In the genomic region with DNA sequence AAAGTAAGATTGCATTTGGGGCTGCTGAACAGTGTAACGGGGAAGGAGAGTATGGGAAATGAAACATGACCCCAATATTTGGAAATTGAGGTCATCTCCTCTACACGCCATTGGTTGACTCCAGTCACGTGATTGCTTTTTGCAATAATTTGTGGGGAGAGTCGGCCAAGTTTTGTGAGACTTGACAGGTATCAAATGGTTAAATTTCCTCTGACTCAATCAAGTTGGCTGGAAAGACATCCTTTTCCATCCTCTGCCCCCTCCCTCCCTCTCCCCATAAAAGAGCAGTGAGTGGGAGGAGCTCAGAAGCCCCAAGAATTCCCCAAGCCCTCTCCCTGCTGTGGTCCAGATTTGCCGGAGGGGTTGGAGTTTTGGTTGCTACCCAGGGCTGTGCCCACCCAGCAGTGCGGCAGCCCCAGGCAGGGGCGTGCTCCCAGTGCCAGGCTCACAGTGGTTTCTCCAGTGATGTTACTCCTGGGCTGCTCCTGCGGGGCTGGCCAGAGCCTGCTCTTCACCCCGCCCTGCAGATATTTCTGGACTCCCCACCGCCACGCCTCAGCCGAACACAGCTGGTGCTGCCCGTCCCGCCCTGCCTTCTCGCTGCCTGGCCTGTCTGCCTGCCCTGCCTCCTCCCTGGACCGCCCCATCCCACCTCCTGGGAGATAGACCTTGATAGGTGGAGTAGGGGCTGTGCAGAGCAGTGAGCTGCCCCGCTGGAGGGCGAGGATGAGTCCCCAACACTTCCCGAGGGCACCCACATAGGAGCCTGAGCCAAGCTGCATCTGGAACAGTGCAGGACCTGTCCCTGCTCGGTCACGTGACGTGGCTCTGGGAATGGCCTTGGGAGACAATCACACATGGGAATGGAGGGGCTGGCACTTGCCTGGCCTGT, we compare ENCODE assay signal across 7 cellular contexts. TPM values are rescaled to one million over a fixed set of nuclear protein-coding genes. Genes with fewer than 3 reads are reported as not detected.
DNase-seq lines count a peak whose midpoint lies in the region; ATAC-seq lines count a peak whose summit lies in the region.

No MANE protein-coding gene starts in this region.

- peak overlapping the region; percentile 68 for H3K23ac ChIP-seq in mesendoderm (ENCODE audit: low read length)

- H3K56ac ChIP-seq in mesendoderm (ENCODE audit: low read length), result peak overlapping the region; percentile 58

- DNase-seq in MG63, result peak; percentile 93
- peak; percentile 98 for DNase-seq in dedifferentiated amniotic fluid mesenchymal stem cell (ENCODE audit: extremely low spot score)
- DNase-seq in mesendoderm, result peak; percentile 51
- no peak for DNase-seq in stimulated activated naive CD4-positive, alpha-beta T cell treated with Interleukin-2 at 50 U/mL for 16 hours (lab: John Stamatoyannopoulos, UW)
- no peak for DNase-seq in NCI-H1417 treated with DMSO at 0.1 percent for 48 hours (lab: John Stamatoyannopoulos, UW)

- H4K8ac ChIP-seq in mesendoderm (ENCODE audit: low read depth, low read length), result no peak overlapping the region

- H3K9ac ChIP-seq in mesendoderm (ENCODE audit: low read length), result peak overlapping the region; percentile 35

- H3K4me3 ChIP-seq in MG63 (peak overlapping the region; percentile 43), mesendoderm (ENCODE audit: low read length) (no peak overlapping the region), urinary bladder (ENCODE audit: low read depth, low read length) (peak overlapping the region; percentile 17)

- ATAC-seq in HG02571 (IDR thresholded peaks at IDR 0.05; ENCODE audit: unreplicated experiment), result no peak

- no peaks in the 10 kb centered on the region for H3K9me3 ChIP-seq in MG63

- peak overlapping the region; percentile 52 for H3K4me2 ChIP-seq in mesendoderm (ENCODE audit: low read length)

- no peak overlapping the region for H2BK120ac ChIP-seq in mesendoderm (ENCODE audit: low read depth, low read length)

- H3K18ac ChIP-seq in mesendoderm (ENCODE audit: low read length), result no peak overlapping the region

- H4K5ac ChIP-seq in mesendoderm (ENCODE audit: low read length), result no peak overlapping the region

- H3K27me3 ChIP-seq in MG63 (no peaks in the 10 kb centered on the region), mesendoderm (ENCODE audit: insufficient read depth, low read length, poor library complexity) (no peaks in the 10 kb centered on the region)

- no peak overlapping the region for H2BK5ac ChIP-seq in mesendoderm (ENCODE audit: low read length)

- H2BK15ac ChIP-seq in mesendoderm (replicated peaks; ENCODE audit: low read depth), result no peak overlapping the region

- no peak overlapping the region for H3K27ac ChIP-seq in mesendoderm (ENCODE audit: low read depth, low read length)
- H3K27ac ChIP-seq in urinary bladder (ENCODE audit: low read depth), result peak overlapping the region; percentile 33

- H3K36me3 ChIP-seq in MG63, result peaks cover 40% of the 10 kb centered on the region
- H3K36me3 ChIP-seq in mesendoderm (ENCODE audit: control insufficient read depth, insufficient read depth, low read length), result peaks cover 8% of the 10 kb centered on the region
- no peaks in the 10 kb centered on the region for H3K36me3 ChIP-seq in urinary bladder (ENCODE audit: insufficient read depth)

- H2AK5ac ChIP-seq in mesendoderm (ENCODE audit: low read length), result no peak overlapping the region

- peaks cover 71% of the 10 kb centered on the region for H3K79me2 ChIP-seq in mesendoderm (ENCODE audit: control insufficient read depth, insufficient read depth, low read length)

- H3K79me1 ChIP-seq in mesendoderm (ENCODE audit: low read length), result peaks cover 28% of the 10 kb centered on the region

- peaks cover 8% of the 10 kb centered on the region for H3K4me1 ChIP-seq in mesendoderm (ENCODE audit: control insufficient read depth, low read depth, low read length)
- no peaks in the 10 kb centered on the region for H3K4me1 ChIP-seq in urinary bladder (ENCODE audit: insufficient read depth)

- no CpG with 5 or more reads among the region's 22 CpGs for WGBS in mesendoderm (ENCODE audit: extremely low coverage, insufficient coverage, low lambda C conversion rate)
- WGBS in urinary bladder, result 18% methylated on average over 22 of the region's 22 CpGs

- no peak overlapping the region for H3K4ac ChIP-seq in mesendoderm (ENCODE audit: low read depth, low read length)

RNA-seq across cellular contexts. Expression of gene COL5A1, which starts 3.4 kb away (rescaled TPM):
- 78.9 and 92.0 TPM in 2 replicates for total RNA-seq in MG63 (2014; rRNA removed; shearing (Covaris generic); ENCODE audit: low replicate concordance)
- polyA plus RNA-seq in mesendoderm (2013, experiment 1 of 2), result 23.5 TPM
- polyA plus RNA-seq in mesendoderm (2013, experiment 2 of 2), result 21.5 TPM
- total RNA-seq in urinary bladder, result 622 TPM
- polyA plus RNA-seq in urinary bladder, result 68.5 TPM

Comparison
In these comparisons a context has a peak if more than half of its experiments do, and no peak if none do; other contexts are left out.
1. DNase-seq: peak in MG63 (single experiment), dedifferentiated amniotic fluid mesenchymal stem cell (single experiment) and mesendoderm (single experiment); none in stimulated activated naive CD4-positive, alpha-beta T cell treated with Interleukin-2 at 50 U/mL for 16 hours (single experiment) and NCI-H1417 treated with DMSO at 0.1 percent for 48 hours (single experiment).